Comparison of ENCODE assay signal across 25 cellular contexts in genomic region chr6:39428152-39428551, GRCh38.
"Had no signal": no experiment of that assay in that cellular context is flagged by ENCODE, and none has a peak within 500 bp of the region (broad histone marks: within the 10 kb centered on the region; RNA-seq: fewer than 3 reads in every experiment).

No MANE protein-coding gene starts in this region.

- H3K4me3 ChIP-seq: colonic mucosa, gastrocnemius medialis, lung, mucosa of descending colon, neural progenitor cell, right lobe of liver, suprapubic skin had no signal

- H3K36me3 ChIP-seq: colonic mucosa, gastrocnemius medialis, neural progenitor cell, right lobe of liver, suprapubic skin had no signal

- H3K79me2 ChIP-seq: parathyroid adenoma had no signal

- H3K4me2 ChIP-seq: neural progenitor cell had no signal

- H3K9me3 ChIP-seq: colonic mucosa, gastrocnemius medialis, mucosa of descending colon, right lobe of liver, suprapubic skin had no signal

- DNase-seq: colonic mucosa; effector CD8-positive, alpha-beta T cell; endodermal cell; erythroblast; gastrocnemius medialis; head of caudate nucleus; kidney; mesenchymal stem cell; mucosa of descending colon; naive B cell; right lobe of liver; small intestine; stimulated activated CD4-positive, alpha-beta T cell treated with anti-CD3 and anti-CD28 coated beads, Interleukin-12 subunit alpha, Interleukin-12 subunit beta, amount 100 ng/mL, for 4 hours; stimulated activated CD4-positive, alpha-beta T cell treated with anti-CD3 and anti-CD28 coated beads, Interleukin-1b, Interleukin-23, amount 100 ng/mL, for 48 hours; stimulated activated CD4-positive, alpha-beta T cell treated with anti-CD3 and anti-CD28 coated beads, Interleukin-4, amount 100 ng/mL, for 1 hour; stimulated activated CD8-positive, alpha-beta memory T cell treated with anti-CD3 and anti-CD28 coated beads, Interleukin-4, amount 100 ng/mL, for 48 hours; stimulated activated naive CD4-positive, alpha-beta T cell; stimulated activated naive CD8-positive, alpha-beta T cell treated with anti-CD3 and anti-CD28 coated beads, Interleukin-15, amount 100 ng/mL, for 72 hours; trophoblast cell had no signal

- H3K4me1 ChIP-seq: colonic mucosa, neural progenitor cell, parathyroid adenoma, right lobe of liver had no signal

- H3K27ac ChIP-seq: colonic mucosa, gastrocnemius medialis, neural progenitor cell, parathyroid adenoma, right lobe of liver, suprapubic skin had no signal

- H3K9ac ChIP-seq: neural progenitor cell, parathyroid adenoma had no signal

- ATAC-seq: gastrocnemius medialis; left lobe of liver; mucosa of descending colon; natural killer cell treated with Interleukin-12 subunit alpha and Interleukin-12 subunit beta and Interleukin-15 and Interleukin-18, amount 100 ng/mL, for 72 hours; right lobe of liver; stimulated activated naive CD8-positive, alpha-beta T cell treated with anti-CD3 and anti-CD28 coated beads, Interleukin-15, amount 100 ng/mL, for 72 hours had no signal

- H3K27me3 ChIP-seq: colonic mucosa, gastrocnemius medialis, neural progenitor cell, right lobe of liver, suprapubic skin had no signal

- H2AFZ ChIP-seq: neural progenitor cell, parathyroid adenoma had no signal
